ENCODE assay signal across 34 cellular contexts in genomic region chr4:28149762-28150161, GRCh38.
"Had no signal": no experiment of that assay in that cellular context is flagged by ENCODE, and none has a peak within 500 bp of the region (broad histone marks: within the 10 kb centered on the region; RNA-seq: fewer than 3 reads in every experiment).

No MANE protein-coding gene starts in this region.

- H3K4me3 ChIP-seq: adrenal gland, body of pancreas, breast epithelium had no signal

- H3K9me3 ChIP-seq: body of pancreas, breast epithelium had no signal

- H3K27me3 ChIP-seq: adrenal gland, body of pancreas, brain microvascular endothelial cell, breast epithelium had no signal

- H3K9me3 Mint-ChIP-seq: activated CD4-positive, alpha-beta memory T cell treated with anti-CD3 and anti-CD28 coated beads, Interleukin-2, amount 10 ng/mL, durations not matched to agents 7 days and 5 days; activated CD4-positive, alpha-beta T cell treated with anti-CD3 and anti-CD28 coated beads, Interleukin-2, amount 10 ng/mL, durations not matched to agents 7 days and 5 days; T-helper 1 cell treated with Interleukin-12 subunit alpha and Interleukin-12 subunit beta and Interleukin-4 antibody, amounts not matched to agents 30 μg/mL and 1 μg/mL, for 36 hours; WTC11 had no signal

- DNase-seq: activated CD4-positive, alpha-beta memory T cell treated with anti-CD3 and anti-CD28 coated beads, Interleukin-2, amount 10 ng/mL, durations not matched to agents 7 days and 5 days; activated CD4-positive, alpha-beta T cell treated with anti-CD3 and anti-CD28 coated beads for 1 hour; activated CD4-positive, alpha-beta T cell treated with anti-CD3 and anti-CD28 coated beads for 36 hours; activated CD4-positive, alpha-beta T cell treated with anti-CD3 and anti-CD28 coated beads for 48 hours; activated CD4-positive, alpha-beta T cell treated with anti-CD3 and anti-CD28 coated beads, Interleukin-2, amount 10 ng/mL, durations not matched to agents 7 days and 5 days; activated CD4-positive, alpha-beta T cell treated with anti-CD3 and anti-CD28 coated beads, Interleukin-2, amount 50 U/mL, for 48 hours; activated CD4-positive, CD25-positive, alpha-beta regulatory T cell; activated CD8-positive, alpha-beta memory T cell treated with anti-CD3 and anti-CD28 coated beads for 24 hours; activated CD8-positive, alpha-beta memory T cell treated with anti-CD3 and anti-CD28 coated beads, Interleukin-2, amount 10 ng/mL, durations not matched to agents 7 days and 5 days; activated CD8-positive, alpha-beta memory T cell treated with anti-CD3 and anti-CD28 coated beads, Interleukin-2, amount 50 U/mL, for 48 hours; activated CD8-positive, alpha-beta T cell treated with anti-CD3 and anti-CD28 coated beads, Interleukin-2, amount 10 ng/mL, durations not matched to agents 7 days and 5 days; activated effector memory CD4-positive, alpha-beta T cell treated with anti-CD3 and anti-CD28 coated beads, Interleukin-2, amount 50 U/mL, for 16 hours; activated gamma-delta T cell treated with Interleukin-2 at 50 U/mL for 16 hours; activated naive CD4-positive, alpha-beta T cell; activated naive CD4-positive, alpha-beta T cell treated with anti-CD3 and anti-CD28 coated beads for 36 hours; activated naive CD4-positive, alpha-beta T cell treated with anti-CD3 and anti-CD28 coated beads, Interleukin-2, amount 50 U/mL, for 16 hours; activated naive CD8-positive, alpha-beta T cell treated with anti-CD3 and anti-CD28 coated beads for 36 hours; activated T-cell treated with anti-CD3 and anti-CD28 coated beads, Interleukin-2, amount 50 U/mL, for 24 hours; activated T-cell treated with anti-CD3 and anti-CD28 coated beads, Interleukin-2, amount 50 U/mL, for 48 hours; adrenal gland; amniotic stem cell; aorta; body of pancreas; brain microvascular endothelial cell; central memory CD4-positive, alpha-beta T cell; T-helper 2 cell; T-helper 9 cell; WERI-Rb-1 had no signal

- H3K36me3 ChIP-seq: adrenal gland, brain microvascular endothelial cell, breast epithelium, WERI-Rb-1 had no signal

- H3K27me3 Mint-ChIP-seq: activated CD4-positive, alpha-beta memory T cell treated with anti-CD3 and anti-CD28 coated beads, Interleukin-2, amount 10 ng/mL, durations not matched to agents 7 days and 5 days; activated CD4-positive, alpha-beta T cell treated with anti-CD3 and anti-CD28 coated beads for 36 hours; activated CD4-positive, alpha-beta T cell treated with anti-CD3 and anti-CD28 coated beads, Interleukin-2, amount 10 ng/mL, durations not matched to agents 7 days and 5 days; activated CD8-positive, alpha-beta memory T cell treated with anti-CD3 and anti-CD28 coated beads, Interleukin-2, amount 10 ng/mL, durations not matched to agents 7 days and 5 days; activated naive CD8-positive, alpha-beta T cell treated with anti-CD3 and anti-CD28 coated beads for 36 hours; activated T-cell treated with anti-CD3 and anti-CD28 coated beads, Interleukin-2, amount 50 U/mL, for 24 hours had no signal

- H3K4me3 Mint-ChIP-seq: activated CD4-positive, alpha-beta memory T cell treated with anti-CD3 and anti-CD28 coated beads, Interleukin-2, amount 10 ng/mL, durations not matched to agents 7 days and 5 days; activated CD4-positive, alpha-beta T cell treated with anti-CD3 and anti-CD28 coated beads for 36 hours; activated CD4-positive, alpha-beta T cell treated with anti-CD3 and anti-CD28 coated beads, Interleukin-2, amount 10 ng/mL, durations not matched to agents 7 days and 5 days; activated CD8-positive, alpha-beta memory T cell treated with anti-CD3 and anti-CD28 coated beads, Interleukin-2, amount 10 ng/mL, durations not matched to agents 7 days and 5 days; activated CD8-positive, alpha-beta T cell treated with anti-CD3 and anti-CD28 coated beads, Interleukin-2, amount 10 ng/mL, durations not matched to agents 7 days and 5 days; activated naive CD4-positive, alpha-beta T cell treated with anti-CD3 and anti-CD28 coated beads for 36 hours; activated naive CD8-positive, alpha-beta T cell treated with anti-CD3 and anti-CD28 coated beads for 36 hours; activated T-cell treated with anti-CD3 and anti-CD28 coated beads, Interleukin-2, amount 50 U/mL, for 24 hours; T-helper 1 cell treated with Interleukin-12 subunit alpha and Interleukin-12 subunit beta and Interleukin-4 antibody, amounts not matched to agents 30 μg/mL and 1 μg/mL, for 36 hours; T-helper 2 cell treated with Interferon-gamma antibody and Interleukin-4, amounts not matched to agents 5 μg/mL and 100 μg/mL, for 36 hours; WTC11 had no signal

- H3K4me1 Mint-ChIP-seq: activated CD4-positive, alpha-beta memory T cell treated with anti-CD3 and anti-CD28 coated beads, Interleukin-2, amount 10 ng/mL, durations not matched to agents 7 days and 5 days; activated CD4-positive, alpha-beta T cell treated with anti-CD3 and anti-CD28 coated beads for 36 hours; activated CD4-positive, alpha-beta T cell treated with anti-CD3 and anti-CD28 coated beads, Interleukin-2, amount 10 ng/mL, durations not matched to agents 7 days and 5 days; activated CD8-positive, alpha-beta memory T cell treated with anti-CD3 and anti-CD28 coated beads, Interleukin-2, amount 10 ng/mL, durations not matched to agents 7 days and 5 days; activated naive CD8-positive, alpha-beta T cell treated with anti-CD3 and anti-CD28 coated beads for 36 hours; WTC11 had no signal

- H3K27ac Mint-ChIP-seq: activated CD4-positive, alpha-beta memory T cell treated with anti-CD3 and anti-CD28 coated beads, Interleukin-2, amount 10 ng/mL, durations not matched to agents 7 days and 5 days; activated CD4-positive, alpha-beta T cell treated with anti-CD3 and anti-CD28 coated beads for 36 hours; activated CD4-positive, alpha-beta T cell treated with anti-CD3 and anti-CD28 coated beads, Interleukin-2, amount 10 ng/mL, durations not matched to agents 7 days and 5 days; activated CD8-positive, alpha-beta memory T cell treated with anti-CD3 and anti-CD28 coated beads, Interleukin-2, amount 10 ng/mL, durations not matched to agents 7 days and 5 days; activated CD8-positive, alpha-beta T cell treated with anti-CD3 and anti-CD28 coated beads, Interleukin-2, amount 10 ng/mL, durations not matched to agents 7 days and 5 days; activated naive CD4-positive, alpha-beta T cell treated with anti-CD3 and anti-CD28 coated beads for 36 hours; activated naive CD4-positive, alpha-beta T cell treated with anti-CD3 and anti-CD28 coated beads, Interleukin-2, amount 50 U/mL, for 72 hours; activated naive CD8-positive, alpha-beta T cell treated with anti-CD3 and anti-CD28 coated beads for 36 hours; activated T-cell treated with anti-CD3 and anti-CD28 coated beads, Interleukin-2, amount 50 U/mL, for 24 hours; T-helper 1 cell treated with Interleukin-12 subunit alpha and Interleukin-12 subunit beta and Interleukin-4 antibody, amounts not matched to agents 30 μg/mL and 1 μg/mL, for 36 hours; T-helper 2 cell treated with Interferon-gamma antibody and Interleukin-4, amounts not matched to agents 5 μg/mL and 100 μg/mL, for 36 hours; WTC11 had no signal

- H3K27ac ChIP-seq: adrenal gland, body of pancreas, brain microvascular endothelial cell, breast epithelium, WERI-Rb-1 had no signal

- H3K36me3 Mint-ChIP-seq: activated CD8-positive, alpha-beta memory T cell treated with anti-CD3 and anti-CD28 coated beads, Interleukin-2, amount 10 ng/mL, durations not matched to agents 7 days and 5 days; activated naive CD4-positive, alpha-beta T cell treated with anti-CD3 and anti-CD28 coated beads, Interleukin-2, amount 50 U/mL, for 72 hours; activated naive CD8-positive, alpha-beta T cell treated with anti-CD3 and anti-CD28 coated beads for 36 hours; WTC11 had no signal

- ATAC-seq: activated CD4-positive, alpha-beta T cell treated with anti-CD3 and anti-CD28 coated beads for 36 hours; activated CD4-positive, CD25-positive, alpha-beta regulatory T cell treated with anti-CD3 and anti-CD28 coated beads, Interleukin-2, amount 50 U/mL, for 24 hours; activated CD8-positive, alpha-beta memory T cell treated with anti-CD3 and anti-CD28 coated beads, Interleukin-2, amount 10 ng/mL, durations not matched to agents 7 days and 5 days; activated CD8-positive, alpha-beta T cell treated with anti-CD3 and anti-CD28 coated beads, Interleukin-2, amount 10 ng/mL, durations not matched to agents 7 days and 5 days; activated naive CD4-positive, alpha-beta T cell treated with anti-CD3 and anti-CD28 coated beads, Interleukin-2, amount 50 U/mL, for 72 hours; body of pancreas; WTC11 had no signal
